8 cellular contexts compared by ENCODE assay signal in the genomic region with DNA sequence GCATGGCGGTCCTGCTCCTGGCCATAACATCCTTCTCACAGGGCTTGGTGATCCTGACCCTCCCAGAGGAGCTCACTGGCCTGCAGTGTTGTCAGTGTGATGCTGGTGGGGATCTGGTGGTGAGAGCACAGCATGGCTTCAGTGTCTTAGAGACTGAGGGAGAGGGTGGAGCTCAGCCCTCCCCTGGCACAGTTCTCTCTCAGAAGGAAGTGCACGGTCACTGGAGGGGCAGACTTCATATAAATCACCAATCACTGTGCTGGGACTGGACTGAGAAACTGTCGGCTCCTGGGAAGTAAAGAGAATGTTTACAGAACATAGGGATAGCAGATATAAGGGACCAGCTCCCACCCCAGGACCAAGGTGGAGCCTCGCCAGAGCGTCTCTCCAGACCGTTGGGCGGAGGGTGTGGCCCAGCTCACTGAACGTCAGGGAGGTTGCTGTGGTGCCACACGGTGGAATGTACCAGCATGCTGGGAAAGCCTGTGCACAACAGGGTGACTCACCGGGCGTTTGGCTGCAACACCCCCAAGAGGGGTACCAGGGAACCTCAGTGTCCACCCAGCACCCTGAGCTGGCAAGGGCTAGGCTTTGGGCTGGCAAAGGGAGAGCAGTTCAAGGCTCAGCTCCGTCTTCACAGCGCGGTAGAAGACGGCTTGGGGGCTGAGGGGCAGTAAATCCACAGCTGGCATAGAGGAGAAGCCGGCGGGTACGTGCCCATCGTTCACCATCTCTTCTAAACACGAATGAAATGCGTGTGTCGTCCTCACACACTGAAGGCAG. TPM values are rescaled to one million over a fixed set of nuclear protein-coding genes. Genes with fewer than 3 reads are reported as not detected.
DNase-seq lines count a peak whose midpoint lies in the region; ATAC-seq and TF ChIP-seq lines count a peak whose summit lies in the region.

No MANE protein-coding gene starts in this region.

- H3K27ac ChIP-seq in C4-2B (peak overlapping the region; percentile 95), prostate gland (peak overlapping the region; percentile 89 to 90)

- peak overlapping the region; percentile 80 for H3K27ac Mint-ChIP-seq in glutamatergic neuron (ENCODE audit: unreplicated experiment)
- H3K27ac Mint-ChIP-seq in stimulated activated naive CD8-positive, alpha-beta T cell treated with anti-CD3 and anti-CD28 coated beads, Interleukin-15, amount 100 ng/mL, for 72 hours: no peak overlapping the region

- H3K36me3 ChIP-seq in adipocyte (ENCODE audit: control insufficient read depth, insufficient read depth, low read length, severe bottlenecking): peaks cover 45% of the 10 kb centered on the region
- no peaks in the 10 kb centered on the region for H3K36me3 ChIP-seq in prostate gland

- intact Hi-C loops in prostate gland (cut with DNase I): no loop called here

- H3K4me3 ChIP-seq in adipocyte (ENCODE audit: low read length): peak overlapping the region; percentile 30
- H3K4me3 ChIP-seq in prostate gland: peak overlapping the region in 1 of 2 donors; percentile 19

- H3K4me1 ChIP-seq in adipocyte (ENCODE audit: control insufficient read depth, insufficient read depth, low read length): peaks cover 21% of the 10 kb centered on the region
- peaks cover 7% of the 10 kb centered on the region for H3K4me1 ChIP-seq in prostate gland (replicated peaks)

- peak overlapping the region; percentile 59 for H3K9ac ChIP-seq in adipocyte (ENCODE audit: low read length)

- H3K4me3 Mint-ChIP-seq in glutamatergic neuron (ENCODE audit: unreplicated experiment): peak overlapping the region; percentile 26
- H3K4me3 Mint-ChIP-seq in stimulated activated naive CD8-positive, alpha-beta T cell treated with anti-CD3 and anti-CD28 coated beads, Interleukin-15, amount 100 ng/mL, for 72 hours: no peak overlapping the region

- H3K27me3 Mint-ChIP-seq in glutamatergic neuron (ENCODE audit: unreplicated experiment): peaks cover 18% of the 10 kb centered on the region
- H3K27me3 Mint-ChIP-seq in stimulated activated naive CD8-positive, alpha-beta T cell treated with anti-CD3 and anti-CD28 coated beads, Interleukin-15, amount 100 ng/mL, for 72 hours: no peaks in the 10 kb centered on the region

- H3K4me1 Mint-ChIP-seq in glutamatergic neuron (ENCODE audit: low read depth, unreplicated experiment): peaks cover 17% of the 10 kb centered on the region
- H3K4me1 Mint-ChIP-seq in stimulated activated naive CD8-positive, alpha-beta T cell treated with anti-CD3 and anti-CD28 coated beads, Interleukin-15, amount 100 ng/mL, for 72 hours: peaks cover 13% of the 10 kb centered on the region

- no peak for ATAC-seq in HG03469 (IDR thresholded peaks at IDR 0.05; ENCODE audit: unreplicated experiment)
- no peak for ATAC-seq in stimulated activated naive CD8-positive, alpha-beta T cell treated with anti-CD3 and anti-CD28 coated beads, Interleukin-15, amount 100 ng/mL, for 72 hours
- no peak for ATAC-seq in HG03565 (IDR thresholded peaks at IDR 0.05; ENCODE audit: unreplicated experiment)

- DNase-seq in adipocyte (ENCODE audit: low read depth): peak; percentile 51
- peak; percentile 5 for DNase-seq in glutamatergic neuron
- peak; percentile 88 for DNase-seq in prostate gland (ENCODE audit: low spot score)
- no peak for DNase-seq in stimulated activated naive CD8-positive, alpha-beta T cell treated with anti-CD3 and anti-CD28 coated beads, Interleukin-15, amount 100 ng/mL, for 72 hours
- DNase-seq in putamen (ENCODE audit: low spot score): no peak

- no peaks in the 10 kb centered on the region for H3K9me3 ChIP-seq in adipocyte (ENCODE audit: control insufficient read depth, low read length)
- no peaks in the 10 kb centered on the region for H3K9me3 ChIP-seq in prostate gland

- TF ChIP-seq POLR2A in prostate gland (IDR thresholded peaks at IDR 0.05): peak; percentile 16

- no peaks in the 10 kb centered on the region for H3K27me3 ChIP-seq in adipocyte (replicated peaks; ENCODE audit: control insufficient read depth, insufficient read depth, low read length)
- no peaks in the 10 kb centered on the region for H3K27me3 ChIP-seq in prostate gland (replicated peaks; ENCODE audit: insufficient read depth)

- H3K36me3 Mint-ChIP-seq in glutamatergic neuron (ENCODE audit: unreplicated experiment): peaks cover 5% of the 10 kb centered on the region

- TF ChIP-seq CTCF in C4-2B (conservative IDR thresholded peaks at IDR 0.05) (no peak), glutamatergic neuron (IDR thresholded peaks at IDR 0.05; ENCODE audit: partially characterized antibody, unreplicated experiment) (no peak), prostate gland (IDR thresholded peaks at IDR 0.05) (peak in 2 of 4 experiments; percentile 48 to 51)

- H3K9me3 Mint-ChIP-seq in glutamatergic neuron (ENCODE audit: unreplicated experiment): peaks cover 18% of the 10 kb centered on the region
- no peaks in the 10 kb centered on the region for H3K9me3 Mint-ChIP-seq in stimulated activated naive CD8-positive, alpha-beta T cell treated with anti-CD3 and anti-CD28 coated beads, Interleukin-15, amount 100 ng/mL, for 72 hours

- WGBS in prostate gland: 42% methylated on average over 20 of the region's 22 CpGs

RNA-seq across cellular contexts. Expression of gene GET4, which starts 8.8 kb away (rescaled TPM):
- 70.2 TPM for total RNA-seq in glutamatergic neuron (ENCODE audit: unreplicated experiment)
- total RNA-seq in prostate gland: 10 to 100 TPM; 50.0 to 91.9 TPM

RNA-seq across cellular contexts. Expression of gene SUN1, which starts 35.3 kb away (rescaled TPM):
- total RNA-seq in glutamatergic neuron (ENCODE audit: unreplicated experiment) (879 TPM), prostate gland (100 to 1,000 TPM; 106 to 177 TPM)

Comparison
In these comparisons a context has a peak if more than half of its experiments do, and no peak if none do; other contexts are left out.
1. DNase-seq: peak in adipocyte (single experiment), glutamatergic neuron (single experiment) and prostate gland (single experiment); none in stimulated activated naive CD8-positive, alpha-beta T cell treated with anti-CD3 and anti-CD28 coated beads, Interleukin-15, amount 100 ng/mL, for 72 hours (0 of 2) and putamen (single experiment).